15 cellular contexts compared by ENCODE assay signal in genomic region chr5:111197523-111197922, GRCh38. TPM values are rescaled to one million over a fixed set of nuclear protein-coding genes. Genes with fewer than 3 reads are reported as not detected.
DNase-seq lines count a peak whose midpoint lies in the region; FAIRE-seq and TF ChIP-seq lines count a peak whose summit lies in the region.
"Had no signal": no experiment of that assay in that cellular context is flagged by ENCODE, and none has a peak within 500 bp of the region (broad histone marks: within the 10 kb centered on the region; RNA-seq: fewer than 3 reads in every experiment).

No MANE protein-coding gene starts in this region.

- H3K9me3 ChIP-seq in small intestine (ENCODE audit: control insufficient read depth, low read depth) (no peaks in the 10 kb centered on the region), suprapubic skin (no peaks in the 10 kb centered on the region)
- H3K9me3 ChIP-seq: colonic mucosa, gastrocnemius medialis had no signal

- H3K36me3 ChIP-seq in small intestine (ENCODE audit: control insufficient read depth in 2 of 2, insufficient read depth in 2 of 2, low read length in 2 of 2): no peaks in the 10 kb centered on the region
- no peaks in the 10 kb centered on the region for H3K36me3 ChIP-seq in suprapubic skin
- H3K36me3 ChIP-seq: colonic mucosa, gastrocnemius medialis had no signal

- peaks cover 2% of the 10 kb centered on the region for H3K4me1 Mint-ChIP-seq in activated CD4-positive, alpha-beta T cell treated with anti-CD3 and anti-CD28 coated beads, Interleukin-2, amount 10 ng/mL, durations not matched to agents 24 days and 14 days

- H3K27me3 ChIP-seq in small intestine (ENCODE audit: control insufficient read depth in 2 of 2, insufficient read depth in 2 of 2, low read length in 2 of 2): no peaks in the 10 kb centered on the region
- peaks cover 6% of the 10 kb centered on the region for H3K27me3 ChIP-seq in suprapubic skin
- H3K27me3 ChIP-seq: colonic mucosa, gastrocnemius medialis had no signal

- no peak overlapping the region for H3K27ac Mint-ChIP-seq in activated CD4-positive, alpha-beta T cell treated with anti-CD3 and anti-CD28 coated beads, Interleukin-2, amount 10 ng/mL, durations not matched to agents 24 days and 14 days
- H3K27ac Mint-ChIP-seq: progenitor cell of endocrine pancreas had no signal

- DNase-seq in activated CD4-positive, alpha-beta T cell treated with anti-CD3 and anti-CD28 coated beads for 48 hours: peak; percentile 13
- no peak for DNase-seq in activated CD4-positive, alpha-beta T cell treated with anti-CD3 and anti-CD28 coated beads, Interleukin-2, amount 10 ng/mL, durations not matched to agents 24 days and 14 days
- DNase-seq in RPMI7951 (ENCODE audit: low read depth) (peak; percentile 39), fibroblast of villous mesenchyme (ENCODE audit: low read depth) (peak; percentile 11), small intestine (peak; percentile 18), suprapubic skin (ENCODE audit: low spot score in 2 of 2) (no peak), coronary artery (ENCODE audit: low spot score) (no peak)
- DNase-seq in activated CD4-positive, alpha-beta T cell treated with anti-CD3 and anti-CD28 coated beads, Interleukin-2, amount 50 U/mL, for 48 hours: no peak
- DNase-seq: activated CD4-positive, alpha-beta T cell treated with anti-CD3 and anti-CD28 coated beads, Interleukin-2, amount 50 U/mL, for 1 hour; activated effector memory CD4-positive, alpha-beta T cell treated with anti-CD3 and anti-CD28 coated beads, Interleukin-2, amount 50 U/mL, for 16 hours; colonic mucosa; gastrocnemius medialis; KG1 had no signal

- no peak for TF ChIP-seq CTCF in fibroblast of villous mesenchyme (IDR thresholded peaks at IDR 0.05; ENCODE audit: insufficient read depth, low read depth, low read length)
- no peak for TF ChIP-seq CTCF in suprapubic skin (IDR thresholded peaks at IDR 0.05)
- no peak for TF ChIP-seq CTCF in coronary artery (IDR thresholded peaks at IDR 0.05)

- TF ChIP-seq EP300 in suprapubic skin (IDR thresholded peaks at IDR 0.05): no peak

- H3K36me3 Mint-ChIP-seq in activated CD4-positive, alpha-beta T cell treated with anti-CD3 and anti-CD28 coated beads, Interleukin-2, amount 10 ng/mL, durations not matched to agents 24 days and 14 days (ENCODE audit: low read depth): no peaks in the 10 kb centered on the region

- H3K4me3 ChIP-seq in fibroblast of villous mesenchyme (ENCODE audit: low read depth, low read length) (no peak overlapping the region), small intestine (ENCODE audit: low read depth in 1 of 2, low read length in 2 of 2) (no peak overlapping the region), suprapubic skin (no peak overlapping the region), coronary artery (no peak overlapping the region)
- H3K4me3 ChIP-seq: colonic mucosa, gastrocnemius medialis, lung had no signal

- no peaks in the 10 kb centered on the region for H3K4me1 ChIP-seq in small intestine (ENCODE audit: control insufficient read depth in 2 of 2, insufficient read depth in 1 of 2, low read depth in 1 of 2, low read length in 1 of 2)
- no peaks in the 10 kb centered on the region for H3K4me1 ChIP-seq in suprapubic skin
- H3K4me1 ChIP-seq: colonic mucosa, gastrocnemius medialis had no signal

- H3K27me3 Mint-ChIP-seq in activated CD4-positive, alpha-beta T cell treated with anti-CD3 and anti-CD28 coated beads, Interleukin-2, amount 10 ng/mL, durations not matched to agents 24 days and 14 days: peaks cover 24% of the 10 kb centered on the region
- H3K27me3 Mint-ChIP-seq: progenitor cell of endocrine pancreas had no signal

- no peaks in the 10 kb centered on the region for H3K9me3 Mint-ChIP-seq in activated CD4-positive, alpha-beta T cell treated with anti-CD3 and anti-CD28 coated beads, Interleukin-2, amount 10 ng/mL, durations not matched to agents 24 days and 14 days

- WGBS in small intestine, 3 donors: 8 to 24% (median 9%) methylated on average over 1 of the region's 1 CpG
- 7% methylated on average over 1 of the region's 1 CpG for WGBS in suprapubic skin

- no peak for FAIRE-seq in small intestine (lab: Jason Lieb, UNC)

- H3K4me3 Mint-ChIP-seq in activated CD4-positive, alpha-beta T cell treated with anti-CD3 and anti-CD28 coated beads, Interleukin-2, amount 10 ng/mL, durations not matched to agents 24 days and 14 days: no peak overlapping the region

- TF ChIP-seq POLR2A in suprapubic skin (IDR thresholded peaks at IDR 0.05): no peak

- intact Hi-C loops in activated CD4-positive, alpha-beta T cell treated with anti-CD3 and anti-CD28 coated beads, Interleukin-2, amount 10 ng/mL, durations not matched to agents 24 days and 14 days (cut with micrococcal nuclease): no loop called here

- H3K27ac ChIP-seq in small intestine (ENCODE audit: low read depth in 1 of 2, low read length in 1 of 2): no peak overlapping the region
- H3K27ac ChIP-seq in suprapubic skin: no peak overlapping the region
- H3K27ac ChIP-seq in coronary artery: no peak overlapping the region
- H3K27ac ChIP-seq: colonic mucosa, gastrocnemius medialis had no signal

RNA-seq across cellular contexts. Expression of gene CAMK4, which starts 26.7 kb away (rescaled TPM):
- 47.7 and 49.5 TPM in 2 replicates for total RNA-seq in activated CD4-positive, alpha-beta T cell treated with anti-CD3 and anti-CD28 coated beads, Interleukin-2, amount 10 ng/mL, durations not matched to agents 24 days and 14 days
- 10.5 and 14.4 TPM in 2 replicates for total RNA-seq in RPMI7951 (2014; rRNA removed; shearing (Covaris generic))
- total RNA-seq in fibroblast of villous mesenchyme (1.3 and 3.2 TPM in 2 replicates), suprapubic skin (1 to 10 TPM in 1 of 4 donors, under 1 TPM in 2, not detected in 1; 0.05 to 2.6 (median 0.21) TPM)
- 1 to 10 TPM in 2 of 3 donors, under 1 TPM in 1; 0.89 to 2.4 (median 2.0) TPM for polyA plus RNA-seq in small intestine

Comparison
In these comparisons a context has a peak if more than half of its experiments do, and no peak if none do; other contexts are left out.
1. DNase-seq: peak in activated CD4-positive, alpha-beta T cell treated with anti-CD3 and anti-CD28 coated beads for 48 hours (single experiment), RPMI7951 (single experiment), fibroblast of villous mesenchyme (single experiment) and small intestine (single experiment); none in activated CD4-positive, alpha-beta T cell treated with anti-CD3 and anti-CD28 coated beads, Interleukin-2, amount 10 ng/mL, durations not matched to agents 24 days and 14 days (single experiment), suprapubic skin (0 of 2), coronary artery (single experiment) and activated CD4-positive, alpha-beta T cell treated with anti-CD3 and anti-CD28 coated beads, Interleukin-2, amount 50 U/mL, for 48 hours (0 of 2).